ENCODE assay signal across 21 cellular contexts in genomic region chr1:219277304-219277840, GRCh38.
A peak's percentile ranks its signal among the peaks of the same experiment; 100 is the strongest.
DNase-seq lines count a peak whose midpoint lies in the region; ATAC-seq, FAIRE-seq and TF ChIP-seq lines count a peak whose summit lies in the region.
"Had no signal": no experiment of that assay in that cellular context is flagged by ENCODE, and none has a peak within 500 bp of the region (broad histone marks: within the 10 kb centered on the region; RNA-seq: fewer than 3 reads in every experiment).

No MANE protein-coding gene starts in this region.

- H3K4ac ChIP-seq in mesenchymal stem cell (ENCODE audit: low read depth in 1 of 2, low read length in 2 of 2) = no peak overlapping the region

- no peak overlapping the region for H3K23ac ChIP-seq in mesenchymal stem cell (ENCODE audit: low read length in 2 of 2)

- ATAC-seq in HepG2 (no peak), right lobe of liver (no peak), K562 (no peak; the same call in 2 of the 3 replicates), GM21737 (IDR thresholded peaks at IDR 0.05; ENCODE audit: unreplicated experiment) (no peak), GM19452 (IDR thresholded peaks at IDR 0.05; ENCODE audit: unreplicated experiment) (no peak)
- ATAC-seq: GM12878 had no signal

- no peak overlapping the region for H3K18ac ChIP-seq in mesenchymal stem cell (ENCODE audit: low read depth in 1 of 2, low read length in 2 of 2)

- no peak overlapping the region for H2BK12ac ChIP-seq in mesenchymal stem cell (ENCODE audit: low read length in 2 of 2)

- no peaks in the 10 kb centered on the region for H3K79me1 ChIP-seq in mesenchymal stem cell (replicated peaks; ENCODE audit: low read length, poor library complexity, severe bottlenecking)

- FAIRE-seq in HepG2 (lab: Jason Lieb, UNC) (no peak), K562 (lab: Jason Lieb, UNC) (no peak)
- FAIRE-seq: GM12878, GM18507 had no signal

- H2AFZ ChIP-seq in HepG2 (ENCODE audit: low read length) (no peak overlapping the region), K562 (ENCODE audit: low read depth, low read length) (no peak overlapping the region), mesenchymal stem cell (ENCODE audit: low read depth, low read length) (no peak overlapping the region)

- no peak overlapping the region for H4K8ac ChIP-seq in mesenchymal stem cell (ENCODE audit: low read length)

- no peak overlapping the region for H4K91ac ChIP-seq in mesenchymal stem cell (ENCODE audit: low read length)

- no peak overlapping the region for H2BK120ac ChIP-seq in mesenchymal stem cell (ENCODE audit: low read depth, low read length)

- H3K4me2 ChIP-seq in HepG2 (ENCODE audit: low read depth, low read length) = no peak overlapping the region
- H3K4me2 ChIP-seq in K562 (ENCODE audit: insufficient read depth, low read length) = no peak overlapping the region
- H3K4me2 ChIP-seq in mesenchymal stem cell (ENCODE audit: low read length, poor library complexity, severe bottlenecking) = no peak overlapping the region
- H3K4me2 ChIP-seq: BLaER1 had no signal

- TF ChIP-seq RAD21 in HepG2 (CRISPR knock-in tag; IDR thresholded peaks at IDR 0.05) (no peak), K562 (CRISPR knock-in tag; conservative IDR thresholded peaks at IDR 0.05 in 1 of 2, IDR thresholded peaks at IDR 0.05 in 1 of 2) (no peak)

- TF ChIP-seq CTCF in HepG2 (CRISPR knock-in tag; IDR thresholded peaks at IDR 0.05) = no peak
- TF ChIP-seq CTCF in right lobe of liver (IDR thresholded peaks at IDR 0.05) = no peak
- no peak for TF ChIP-seq CTCF in K562 (IDR thresholded peaks at IDR 0.05 in 2 of 3, conservative IDR thresholded peaks at IDR 0.05 in 1 of 3; ENCODE audit: insufficient read depth in 2 of 3, low read depth in 1 of 3, low read length in 3 of 3)

- peak; percentile 19 for DNase-seq in HepG2 (ENCODE audit: low spot score)
- no peak for DNase-seq in right lobe of liver
- no peak for DNase-seq in K562 (ENCODE audit: extremely low read depth in 1 of 4, low spot score in 3 of 4)
- DNase-seq in mesenchymal stem cell = peak; percentile 3
- no peak for DNase-seq in stimulated activated CD4-positive, alpha-beta T cell treated with anti-CD3 and anti-CD28 coated beads, Interleukin-4, amount 100 ng/mL, for 24 hours
- DNase-seq in SHP77 (lab: John Stamatoyannopoulos, UW) = no peak
- DNase-seq: 8988T; CD8-positive, alpha-beta memory T cell; DMS 273 treated with DMSO at 0.1 percent for 48 hours; GDM1; H7; NCI-H1105; NCI-H1694; NCI-H2107; NCI-H526 treated with DMSO at 0.1 percent for 48 hours; SHP77 treated with DMSO at 0.1 percent for 48 hours had no signal

- peaks cover 6% of the 10 kb centered on the region; the same call in 1 of the 2 replicates for H3K4me1 ChIP-seq in HepG2 (ENCODE audit: insufficient read depth, low read length)
- H3K4me1 ChIP-seq in right lobe of liver = no peaks in the 10 kb centered on the region
- H3K4me1 ChIP-seq in K562 (replicated peaks in 1 of 2; ENCODE audit: control insufficient read depth in 2 of 2, insufficient read depth in 2 of 2, low read length in 2 of 2) = no peaks in the 10 kb centered on the region
- peaks cover under 1% of the 10 kb centered on the region for H3K4me1 ChIP-seq in mesenchymal stem cell (ENCODE audit: control insufficient read depth, insufficient read depth, low read depth, low read length)
- H3K4me1 ChIP-seq: BLaER1 had no signal

- BruUV-seq in HepG2 (replicated peaks; lab: Mats Ljungman, UMichigan) = no TSS peak
- no TSS peak for BruUV-seq in K562 (replicated peaks; lab: Mats Ljungman, UMichigan)

- H2AK5ac ChIP-seq in mesenchymal stem cell (ENCODE audit: low read length, severe bottlenecking) = no peak overlapping the region

- intact Hi-C loops in HepG2 (cut with micrococcal nuclease; ENCODE audit: unreplicated experiment) = no loop called here
- intact Hi-C loops in right lobe of liver (cut with DNase I) = no loop called here
- intact Hi-C loops in K562 (cut with micrococcal nuclease) = no loop called here

- no peak overlapping the region for H3K4me3 ChIP-seq in HepG2 (replicated peaks in 1 of 3; ENCODE audit: insufficient read depth in 1 of 3, low read depth in 2 of 3, low read length in 3 of 3)
- no peak overlapping the region for H3K4me3 ChIP-seq in right lobe of liver
- H3K4me3 ChIP-seq in K562 = no peak overlapping the region
- no peak overlapping the region for H3K4me3 ChIP-seq in mesenchymal stem cell (ENCODE audit: insufficient read depth in 1 of 2, low read depth in 1 of 2, low read length in 2 of 2)
- H3K4me3 ChIP-seq: BLaER1, GM12878 had no signal

- H4K20me1 ChIP-seq in HepG2 (ENCODE audit: insufficient read depth, low read length) (no peaks in the 10 kb centered on the region), K562 (replicated peaks; ENCODE audit: control insufficient read depth, insufficient read depth, low read length) (no peaks in the 10 kb centered on the region)
- H4K20me1 ChIP-seq: BLaER1 had no signal

- H3K9me1 ChIP-seq in K562 (ENCODE audit: control insufficient read depth, insufficient read depth, low read length) = no peaks in the 10 kb centered on the region

- no peak overlapping the region for H2BK15ac ChIP-seq in mesenchymal stem cell (ENCODE audit: low read depth, poor library complexity, severe bottlenecking)

- no peaks in the 10 kb centered on the region for H3K27me3 ChIP-seq in HepG2 (ENCODE audit: control insufficient read depth in 1 of 2, insufficient read depth in 2 of 2, low read length in 2 of 2)
- no peaks in the 10 kb centered on the region for H3K27me3 ChIP-seq in right lobe of liver
- no peaks in the 10 kb centered on the region for H3K27me3 ChIP-seq in K562 (ENCODE audit: control insufficient read depth in 2 of 2, insufficient read depth in 2 of 2, low read length in 2 of 2)
- H3K27me3 ChIP-seq in mesenchymal stem cell (ENCODE audit: control insufficient read depth in 1 of 2, insufficient read depth in 1 of 2, low read length in 2 of 2) = no peaks in the 10 kb centered on the region
- H3K27me3 ChIP-seq: BLaER1 had no signal

- CTCF ChIA-PET in HepG2 (lab: Yijun Ruan, JAX; ENCODE audit: low intra/inter-chr PET ratio, low total read pairs) = no interaction called here
- CTCF ChIA-PET in K562 (lab: Yijun Ruan, JAX; ENCODE audit: low intra/inter-chr PET ratio) = no interaction called here

- no peaks in the 10 kb centered on the region for H3K36me3 ChIP-seq in HepG2 (replicated peaks in 1 of 2; ENCODE audit: control insufficient read depth in 1 of 2, insufficient read depth in 2 of 2, low read length in 2 of 2)
- H3K36me3 ChIP-seq in right lobe of liver = no peaks in the 10 kb centered on the region
- H3K36me3 ChIP-seq in K562 (ENCODE audit: control insufficient read depth, insufficient read depth, low read length) = no peaks in the 10 kb centered on the region
- peaks cover 0 to 3% of the 10 kb centered on the region in 2 experiments for H3K36me3 ChIP-seq in mesenchymal stem cell (ENCODE audit: control insufficient read depth in 1 of 2, insufficient read depth in 2 of 2, low read depth in 1 of 2, low read length in 2 of 2)
- H3K36me3 ChIP-seq: BLaER1 had no signal

- no peak overlapping the region for H3K14ac ChIP-seq in mesenchymal stem cell (ENCODE audit: low read length in 2 of 2)

- H3K9ac ChIP-seq in HepG2 (ENCODE audit: insufficient read depth, low read depth, low read length) (no peak overlapping the region), K562 (ENCODE audit: insufficient read depth in 1 of 2, low read depth in 2 of 2, low read length in 2 of 2) (no peak overlapping the region), mesenchymal stem cell (ENCODE audit: low read length) (no peak overlapping the region)
- H3K9ac ChIP-seq: BLaER1 had no signal

- H3K79me2 ChIP-seq in HepG2 (ENCODE audit: insufficient read depth, low read length) (no peaks in the 10 kb centered on the region), K562 (ENCODE audit: control insufficient read depth, insufficient read depth, low read length) (no peaks in the 10 kb centered on the region)

- H3K9me3 ChIP-seq in HepG2 (ENCODE audit: low read length) (no peaks in the 10 kb centered on the region), right lobe of liver (no peaks in the 10 kb centered on the region), K562 (replicated peaks; ENCODE audit: control insufficient read depth, insufficient read depth, low read depth, low read length) (no peaks in the 10 kb centered on the region), mesenchymal stem cell (ENCODE audit: control insufficient read depth, low read length) (no peaks in the 10 kb centered on the region)
- H3K9me3 ChIP-seq: BLaER1 had no signal

- H2BK5ac ChIP-seq in mesenchymal stem cell (ENCODE audit: low read depth, low read length, poor library complexity, severe bottlenecking) = no peak overlapping the region

- H3K27ac ChIP-seq in HepG2 (ENCODE audit: extremely low read length, insufficient read depth, low read length) = no peak overlapping the region
- H3K27ac ChIP-seq in right lobe of liver = no peak overlapping the region
- no peak overlapping the region for H3K27ac ChIP-seq in K562 (ENCODE audit: extremely low read depth, low read depth, low read length)
- H3K27ac ChIP-seq in mesenchymal stem cell (ENCODE audit: low read length, poor library complexity, severe bottlenecking) = no peak overlapping the region
- H3K27ac ChIP-seq: BLaER1 had no signal

- POLR2A ChIA-PET in HepG2 (lab: Yijun Ruan, JAX) = no interaction called here
- POLR2A ChIA-PET in K562 (lab: Yijun Ruan, JAX) = interaction anchor here (0.6 kb wide), 1 partner anchor 878 kb away, joined by 3 read pairs; no protein-coding TSS in a partner anchor

- no peak for TF ChIP-seq POLR2A in HepG2 (IDR thresholded peaks at IDR 0.05; ENCODE audit: insufficient read depth in 1 of 2, low read depth in 2 of 2, low read length in 2 of 2)
- no peak for TF ChIP-seq POLR2A in right lobe of liver (IDR thresholded peaks at IDR 0.05)
- TF ChIP-seq POLR2A in K562 (conservative IDR thresholded peaks at IDR 0.05) = no peak

- in situ Hi-C loops in HepG2 (cut with HindIII; ENCODE audit: extremely low pct_ligation_motif_present, low pct_unique_long_range_greater_than_20kb) = no loop called here
- in situ Hi-C loops in K562 (cut with MboI) = no loop called here

- no peak for TF ChIP-seq EP300 in HepG2 (IDR thresholded peaks at IDR 0.05; ENCODE audit: low read depth in 2 of 2, low read length in 2 of 2)
- TF ChIP-seq EP300 in HepG2 (CRISPR knock-in tag; IDR thresholded peaks at IDR 0.05; ENCODE audit: borderline replicate concordance) = no peak
- TF ChIP-seq EP300 in K562 (IDR thresholded peaks at IDR 0.05; ENCODE audit: low read length) = no peak

TF ChIP-seq in HepG2, 621 proteins besides CTCF, POLR2A, EP300 and RAD21:
- no peak for TF ChIP-seq CAMTA2 (CRISPR knock-in tag; IDR thresholded peaks at IDR 0.05; ENCODE audit: borderline replicate concordance)
- peak; percentile 26; the same call in 1 of the 2 replicates for TF ChIP-seq BCL6 (CRISPR knock-in tag; IDR thresholded peaks at IDR 0.05)
TF ChIP-seq in HepG2: peak in this region for 1.

TF ChIP-seq in K562, 482 proteins besides CTCF, POLR2A, EP300 and RAD21 (continues in another document):
- TF ChIP-seq SPI1 (IDR thresholded peaks at IDR 0.05; ENCODE audit: borderline replicate concordance, low read depth, low read length) = 0 out of 2 replicates have a peak, but pooled peaks have one; percentile 5

Comparison
In these comparisons a context has a peak if more than half of its experiments do, and no peak if none do; other contexts are left out.
1. DNase-seq: peak in HepG2 (single experiment) and mesenchymal stem cell (single experiment); none in right lobe of liver (0 of 3), K562 (0 of 4), stimulated activated CD4-positive, alpha-beta T cell treated with anti-CD3 and anti-CD28 coated beads, Interleukin-4, amount 100 ng/mL, for 24 hours (single experiment) and SHP77 (0 of 2).
2. Of the 241 proteins assayed by ChIP-seq in both HepG2 and K562: peak only in HepG2: BCL6; only in K562: none; in both: none; in neither: 240.